18 cellular contexts compared by ENCODE assay signal in genomic region chr12:93323625-93324165, GRCh38. TPM values are rescaled to one million over a fixed set of nuclear protein-coding genes. Genes with fewer than 3 reads are reported as not detected.
A peak's percentile ranks its signal among the peaks of the same experiment; 100 is the strongest.
DNase-seq lines count a peak whose midpoint lies in the region; ATAC-seq and TF ChIP-seq lines count a peak whose summit lies in the region.
"Had no signal": no experiment of that assay in that cellular context is flagged by ENCODE, and none has a peak within 500 bp of the region (broad histone marks: within the 10 kb centered on the region; RNA-seq: fewer than 3 reads in every experiment).

No MANE protein-coding gene starts in this region.

- H3K27ac Mint-ChIP-seq in activated T-helper 2 cell treated with anti-CD3 and anti-CD28 coated beads, Interferon-gamma antibody, Interleukin-2, Interleukin-4, amounts not matched to agents 10 μg/mL and 5 μg/mL and 100 μg/mL, durations not matched to agents 14 hours and 24 hours and 36 hours = no peak overlapping the region
- H3K27ac Mint-ChIP-seq: effector memory CD8-positive, alpha-beta T cell; immature natural killer cell; stimulated activated naive B cell treated with anti-CD40 and anti-IgM and Interleukin-4, amounts not matched to agents 10 μg/mL and 1 μg/mL and 100 μg/mL, for 72 hours; T-helper 1 cell treated with Interleukin-12 subunit alpha and Interleukin-12 subunit beta and Interleukin-4 antibody, amounts not matched to agents 30 μg/mL and 1 μg/mL, for 36 hours had no signal

- H3K27me3 ChIP-seq in GM23248 (replicated peaks; ENCODE audit: insufficient read depth) (no peaks in the 10 kb centered on the region), RWPE2 (ENCODE audit: insufficient read depth, poor library complexity, severe bottlenecking) (no peaks in the 10 kb centered on the region), foreskin keratinocyte (no peaks in the 10 kb centered on the region)
- H3K27me3 ChIP-seq: breast epithelium, gastroesophageal sphincter had no signal

- H3K27ac ChIP-seq in GM23248 = no peak overlapping the region
- H3K27ac ChIP-seq in RWPE2 (ENCODE audit: poor library complexity, severe bottlenecking) = peak overlapping the region; percentile 64
- no peak overlapping the region for H3K27ac ChIP-seq in foreskin keratinocyte
- H3K27ac ChIP-seq: breast epithelium, gastroesophageal sphincter had no signal

- ATAC-seq in RWPE2 (ENCODE audit: low read depth) (peak; percentile 34; the same call in 1 of the 3 replicates), foreskin keratinocyte (peak; percentile 41), GM21529 (IDR thresholded peaks at IDR 0.05; ENCODE audit: unreplicated experiment) (no peak), GM21515 (IDR thresholded peaks at IDR 0.05; ENCODE audit: unreplicated experiment) (no peak)
- ATAC-seq: effector memory CD8-positive, alpha-beta T cell; gastroesophageal sphincter; stimulated activated naive B cell treated with anti-CD40 and anti-IgM and Interleukin-4, amounts not matched to agents 10 μg/mL and 1 μg/mL and 100 μg/mL, for 72 hours had no signal

- H3K4me1 ChIP-seq in GM23248 (ENCODE audit: insufficient read depth) = peaks cover 31% of the 10 kb centered on the region
- peaks cover 23% of the 10 kb centered on the region for H3K4me1 ChIP-seq in RWPE2 (ENCODE audit: insufficient read depth, poor library complexity, severe bottlenecking)
- H3K4me1 ChIP-seq in foreskin keratinocyte = no peaks in the 10 kb centered on the region
- H3K4me1 ChIP-seq: breast epithelium had no signal

- H3K9me3 Mint-ChIP-seq in activated T-helper 2 cell treated with anti-CD3 and anti-CD28 coated beads, Interferon-gamma antibody, Interleukin-2, Interleukin-4, amounts not matched to agents 10 μg/mL and 5 μg/mL and 100 μg/mL, durations not matched to agents 14 hours and 24 hours and 36 hours = no peaks in the 10 kb centered on the region
- H3K9me3 Mint-ChIP-seq: activated naive CD4-positive, alpha-beta T cell treated with anti-CD3 and anti-CD28 coated beads for 36 hours; effector memory CD8-positive, alpha-beta T cell; immature natural killer cell; stimulated activated naive B cell treated with anti-CD40 and anti-IgM and Interleukin-4, amounts not matched to agents 10 μg/mL and 1 μg/mL and 100 μg/mL, for 72 hours; T-helper 1 cell treated with Interleukin-12 subunit alpha and Interleukin-12 subunit beta and Interleukin-4 antibody, amounts not matched to agents 30 μg/mL and 1 μg/mL, for 36 hours had no signal

- no peaks in the 10 kb centered on the region for H3K79me2 ChIP-seq in GM23248 (ENCODE audit: insufficient read depth)

- H3K4me3 ChIP-seq in GM23248 (no peak overlapping the region), RWPE2 (ENCODE audit: severe bottlenecking) (no peak overlapping the region)
- H3K4me3 ChIP-seq: breast epithelium, gastroesophageal sphincter had no signal

- DNase-seq in EH (ENCODE audit: low read depth) = peak; percentile 42
- peak; percentile 61 for DNase-seq in GM23248
- DNase-seq in RWPE2 (ENCODE audit: low spot score) = no peak
- peak in 1 of 2 donors; percentile 52 for DNase-seq in foreskin keratinocyte
- no peak for DNase-seq in activated T-helper 2 cell treated with anti-CD3 and anti-CD28 coated beads, Interferon-gamma antibody, Interleukin-2, Interleukin-4, amounts not matched to agents 10 μg/mL and 5 μg/mL and 100 μg/mL, durations not matched to agents 14 hours and 24 hours and 36 hours (ENCODE audit: low spot score)
- DNase-seq in amniotic stem cell (lab: John Stamatoyannopoulos, UW) = no peak
- DNase-seq: activated naive CD4-positive, alpha-beta T cell treated with anti-CD3 and anti-CD28 coated beads for 36 hours; AML-193; effector memory CD8-positive, alpha-beta T cell; immature natural killer cell; NCI-H2081; nucleus accumbens; stimulated activated naive B cell treated with anti-CD40 and anti-IgM and Interleukin-4, amounts not matched to agents 10 μg/mL and 1 μg/mL and 100 μg/mL, for 72 hours had no signal

- H3K36me3 ChIP-seq in GM23248 (ENCODE audit: low read depth) = no peaks in the 10 kb centered on the region
- no peaks in the 10 kb centered on the region for H3K36me3 ChIP-seq in RWPE2 (ENCODE audit: low read depth)
- H3K36me3 ChIP-seq: breast epithelium, gastroesophageal sphincter had no signal

- H3K36me3 Mint-ChIP-seq in activated T-helper 2 cell treated with anti-CD3 and anti-CD28 coated beads, Interferon-gamma antibody, Interleukin-2, Interleukin-4, amounts not matched to agents 10 μg/mL and 5 μg/mL and 100 μg/mL, durations not matched to agents 14 hours and 24 hours and 36 hours (ENCODE audit: low read depth) = no peaks in the 10 kb centered on the region
- H3K36me3 Mint-ChIP-seq: immature natural killer cell; stimulated activated naive B cell treated with anti-CD40 and anti-IgM and Interleukin-4, amounts not matched to agents 10 μg/mL and 1 μg/mL and 100 μg/mL, for 72 hours had no signal

- no peak overlapping the region for H2AFZ ChIP-seq in GM23248

- H3K9me3 ChIP-seq in GM23248 (ENCODE audit: low read depth) (no peaks in the 10 kb centered on the region), RWPE2 (ENCODE audit: severe bottlenecking) (no peaks in the 10 kb centered on the region)
- H3K9me3 ChIP-seq: breast epithelium, gastroesophageal sphincter had no signal

- 65 to 67% methylated on average over 3 of the region's 3 CpGs for WGBS in GM23248 (ENCODE audit: low coverage in 1 of 2, low lambda C conversion rate in 2 of 2, missing lambda C conversion rate in 2 of 2), 2 experiments

- H4K20me1 ChIP-seq in GM23248 (ENCODE audit: insufficient read depth) = no peaks in the 10 kb centered on the region

- no peaks in the 10 kb centered on the region for H3K27me3 Mint-ChIP-seq in activated T-helper 2 cell treated with anti-CD3 and anti-CD28 coated beads, Interferon-gamma antibody, Interleukin-2, Interleukin-4, amounts not matched to agents 10 μg/mL and 5 μg/mL and 100 μg/mL, durations not matched to agents 14 hours and 24 hours and 36 hours (ENCODE audit: low read depth)
- H3K27me3 Mint-ChIP-seq: effector memory CD8-positive, alpha-beta T cell; stimulated activated naive B cell treated with anti-CD40 and anti-IgM and Interleukin-4, amounts not matched to agents 10 μg/mL and 1 μg/mL and 100 μg/mL, for 72 hours had no signal

- H3K9ac ChIP-seq in GM23248 = no peak overlapping the region

- in situ Hi-C loops in GM23248 (cut with MboI) = no loop called here

- peaks cover 3% of the 10 kb centered on the region for H3K4me1 Mint-ChIP-seq in activated T-helper 2 cell treated with anti-CD3 and anti-CD28 coated beads, Interferon-gamma antibody, Interleukin-2, Interleukin-4, amounts not matched to agents 10 μg/mL and 5 μg/mL and 100 μg/mL, durations not matched to agents 14 hours and 24 hours and 36 hours (ENCODE audit: low read depth)
- H3K4me1 Mint-ChIP-seq: immature natural killer cell had no signal

- H3K9me2 ChIP-seq in GM23248 (ENCODE audit: insufficient read depth) = no peaks in the 10 kb centered on the region

- no peak overlapping the region for H3K4me3 Mint-ChIP-seq in activated T-helper 2 cell treated with anti-CD3 and anti-CD28 coated beads, Interferon-gamma antibody, Interleukin-2, Interleukin-4, amounts not matched to agents 10 μg/mL and 5 μg/mL and 100 μg/mL, durations not matched to agents 14 hours and 24 hours and 36 hours (ENCODE audit: low read depth)
- H3K4me3 Mint-ChIP-seq: activated naive CD4-positive, alpha-beta T cell treated with anti-CD3 and anti-CD28 coated beads for 36 hours; effector memory CD8-positive, alpha-beta T cell; immature natural killer cell; stimulated activated naive B cell treated with anti-CD40 and anti-IgM and Interleukin-4, amounts not matched to agents 10 μg/mL and 1 μg/mL and 100 μg/mL, for 72 hours; T-helper 1 cell treated with Interleukin-12 subunit alpha and Interleukin-12 subunit beta and Interleukin-4 antibody, amounts not matched to agents 30 μg/mL and 1 μg/mL, for 36 hours had no signal

- intact Hi-C loops in activated T-helper 2 cell treated with anti-CD3 and anti-CD28 coated beads, Interferon-gamma antibody, Interleukin-2, Interleukin-4, amounts not matched to agents 10 μg/mL and 5 μg/mL and 100 μg/mL, durations not matched to agents 14 hours and 24 hours and 36 hours (cut with micrococcal nuclease) = no loop called here

- no peaks in the 10 kb centered on the region for H3F3A ChIP-seq in GM23248 (ENCODE audit: insufficient read depth)

- peak overlapping the region; percentile 13 for H3K4me2 ChIP-seq in GM23248 (ENCODE audit: unreplicated experiment)

- TF ChIP-seq CTCF in RWPE2 (IDR thresholded peaks at IDR 0.05; ENCODE audit: poor library complexity, severe bottlenecking) (no peak), foreskin keratinocyte (conservative IDR thresholded peaks at IDR 0.05) (no peak)

RNA-seq across cellular contexts. Expression of gene NUDT4, which starts 54.0 kb away (rescaled TPM):
- total RNA-seq in GM23248 (2014; rRNA removed; shearing (Covaris generic)) = 42.9 and 47.8 TPM in 2 replicates
- 36.7 and 37.2 TPM in 2 replicates for polyA plus RNA-seq in GM23248 (2016; fragmentation: Nextera tagmentation; extraction: Ambion mirVana)
- 38.4 and 39.7 TPM in 2 replicates for total RNA-seq in foreskin keratinocyte
- 16.4 and 18.2 TPM in 2 replicates for polyA plus RNA-seq in foreskin keratinocyte
- total RNA-seq in activated T-helper 2 cell treated with anti-CD3 and anti-CD28 coated beads, Interferon-gamma antibody, Interleukin-2, Interleukin-4, amounts not matched to agents 10 μg/mL and 5 μg/mL and 100 μg/mL, durations not matched to agents 14 hours and 24 hours and 36 hours = 92.0 and 93.9 TPM in 2 replicates

Comparison
In these comparisons a context has a peak if more than half of its experiments do, and no peak if none do; other contexts are left out.
1. DNase-seq: peak in EH (single experiment) and GM23248 (single experiment); none in RWPE2 (single experiment), activated T-helper 2 cell treated with anti-CD3 and anti-CD28 coated beads, Interferon-gamma antibody, Interleukin-2, Interleukin-4, amounts not matched to agents 10 μg/mL and 5 μg/mL and 100 μg/mL, durations not matched to agents 14 hours and 24 hours and 36 hours (single experiment) and amniotic stem cell (single experiment).
2. ATAC-seq: peak in RWPE2 (single experiment) and foreskin keratinocyte (single experiment); none in GM21529 (single experiment) and GM21515 (single experiment).